In the genomic region with DNA sequence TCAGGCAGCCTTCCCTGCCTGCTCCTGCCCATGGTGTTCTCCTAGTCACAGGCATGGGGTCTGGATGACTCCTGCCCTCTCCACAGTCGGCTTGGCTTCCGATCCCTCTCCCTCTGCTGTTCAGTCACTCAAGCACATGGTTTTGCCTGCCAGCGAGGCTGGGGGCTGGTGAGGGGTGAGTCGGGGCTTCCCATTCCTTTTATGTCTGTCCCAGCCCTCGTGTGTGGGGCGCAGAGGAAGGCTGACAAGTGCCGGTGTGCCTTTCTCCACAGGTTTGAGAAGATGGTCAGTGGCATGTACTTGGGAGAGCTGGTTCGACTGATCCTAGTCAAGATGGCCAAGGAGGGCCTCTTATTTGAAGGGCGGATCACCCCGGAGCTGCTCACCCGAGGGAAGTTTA, we compare ENCODE assay signal across 1 cellular context.
TF ChIP-seq lines count a peak whose summit lies in the region.

No MANE protein-coding gene starts in this region.

TF ChIP-seq in GM23338, 12 proteins besides CTCF, POLR2A, EP300 and RAD21 (continued from another document):
- TF ChIP-seq ZNF462 (CRISPR knock-in tag; IDR thresholded peaks at IDR 0.05): no peak
- no peak for TF ChIP-seq ZNF114 (CRISPR knock-in tag; IDR thresholded peaks at IDR 0.05)
- no peak for TF ChIP-seq NANOG (IDR thresholded peaks at IDR 0.05; ENCODE audit: borderline replicate concordance)
- no peak for TF ChIP-seq EZH2 (IDR thresholded peaks at IDR 0.05; ENCODE audit: low read depth, unreplicated experiment)
- TF ChIP-seq ZNF331 (CRISPR knock-in tag; IDR thresholded peaks at IDR 0.05; ENCODE audit: low read depth): no peak
- no peak for TF ChIP-seq CREB1 (CRISPR knock-in tag; IDR thresholded peaks at IDR 0.05; ENCODE audit: low read depth)
- TF ChIP-seq STAT1 (IDR thresholded peaks at IDR 0.05; ENCODE audit: unreplicated experiment): no peak
- TF ChIP-seq, protein P1, sequence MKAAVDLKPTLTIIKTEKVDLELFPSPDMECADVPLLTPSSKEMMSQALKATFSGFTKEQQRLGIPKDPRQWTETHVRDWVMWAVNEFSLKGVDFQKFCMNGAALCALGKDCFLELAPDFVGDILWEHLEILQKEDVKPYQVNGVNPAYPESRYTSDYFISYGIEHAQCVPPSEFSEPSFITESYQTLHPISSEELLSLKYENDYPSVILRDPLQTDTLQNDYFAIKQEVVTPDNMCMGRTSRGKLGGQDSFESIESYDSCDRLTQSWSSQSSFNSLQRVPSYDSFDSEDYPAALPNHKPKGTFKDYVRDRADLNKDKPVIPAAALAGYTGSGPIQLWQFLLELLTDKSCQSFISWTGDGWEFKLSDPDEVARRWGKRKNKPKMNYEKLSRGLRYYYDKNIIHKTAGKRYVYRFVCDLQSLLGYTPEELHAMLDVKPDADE (IDR thresholded peaks at IDR 0.05): no peak
- TF ChIP-seq POLR2AphosphoS5 (IDR thresholded peaks at IDR 0.05; ENCODE audit: low read depth): no peak
- TF ChIP-seq, protein P2, sequence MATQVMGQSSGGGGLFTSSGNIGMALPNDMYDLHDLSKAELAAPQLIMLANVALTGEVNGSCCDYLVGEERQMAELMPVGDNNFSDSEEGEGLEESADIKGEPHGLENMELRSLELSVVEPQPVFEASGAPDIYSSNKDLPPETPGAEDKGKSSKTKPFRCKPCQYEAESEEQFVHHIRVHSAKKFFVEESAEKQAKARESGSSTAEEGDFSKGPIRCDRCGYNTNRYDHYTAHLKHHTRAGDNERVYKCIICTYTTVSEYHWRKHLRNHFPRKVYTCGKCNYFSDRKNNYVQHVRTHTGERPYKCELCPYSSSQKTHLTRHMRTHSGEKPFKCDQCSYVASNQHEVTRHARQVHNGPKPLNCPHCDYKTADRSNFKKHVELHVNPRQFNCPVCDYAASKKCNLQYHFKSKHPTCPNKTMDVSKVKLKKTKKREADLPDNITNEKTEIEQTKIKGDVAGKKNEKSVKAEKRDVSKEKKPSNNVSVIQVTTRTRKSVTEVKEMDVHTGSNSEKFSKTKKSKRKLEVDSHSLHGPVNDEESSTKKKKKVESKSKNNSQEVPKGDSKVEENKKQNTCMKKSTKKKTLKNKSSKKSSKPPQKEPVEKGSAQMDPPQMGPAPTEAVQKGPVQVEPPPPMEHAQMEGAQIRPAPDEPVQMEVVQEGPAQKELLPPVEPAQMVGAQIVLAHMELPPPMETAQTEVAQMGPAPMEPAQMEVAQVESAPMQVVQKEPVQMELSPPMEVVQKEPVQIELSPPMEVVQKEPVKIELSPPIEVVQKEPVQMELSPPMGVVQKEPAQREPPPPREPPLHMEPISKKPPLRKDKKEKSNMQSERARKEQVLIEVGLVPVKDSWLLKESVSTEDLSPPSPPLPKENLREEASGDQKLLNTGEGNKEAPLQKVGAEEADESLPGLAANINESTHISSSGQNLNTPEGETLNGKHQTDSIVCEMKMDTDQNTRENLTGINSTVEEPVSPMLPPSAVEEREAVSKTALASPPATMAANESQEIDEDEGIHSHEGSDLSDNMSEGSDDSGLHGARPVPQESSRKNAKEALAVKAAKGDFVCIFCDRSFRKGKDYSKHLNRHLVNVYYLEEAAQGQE (IDR thresholded peaks at IDR 0.05; ENCODE audit: unreplicated experiment): no peak
- TF ChIP-seq EZH2phosphoT487 (IDR thresholded peaks at IDR 0.05; ENCODE audit: unreplicated experiment): no peak
TF ChIP-seq in GM23338: peak in this region for 0.
